In the genomic region with DNA sequence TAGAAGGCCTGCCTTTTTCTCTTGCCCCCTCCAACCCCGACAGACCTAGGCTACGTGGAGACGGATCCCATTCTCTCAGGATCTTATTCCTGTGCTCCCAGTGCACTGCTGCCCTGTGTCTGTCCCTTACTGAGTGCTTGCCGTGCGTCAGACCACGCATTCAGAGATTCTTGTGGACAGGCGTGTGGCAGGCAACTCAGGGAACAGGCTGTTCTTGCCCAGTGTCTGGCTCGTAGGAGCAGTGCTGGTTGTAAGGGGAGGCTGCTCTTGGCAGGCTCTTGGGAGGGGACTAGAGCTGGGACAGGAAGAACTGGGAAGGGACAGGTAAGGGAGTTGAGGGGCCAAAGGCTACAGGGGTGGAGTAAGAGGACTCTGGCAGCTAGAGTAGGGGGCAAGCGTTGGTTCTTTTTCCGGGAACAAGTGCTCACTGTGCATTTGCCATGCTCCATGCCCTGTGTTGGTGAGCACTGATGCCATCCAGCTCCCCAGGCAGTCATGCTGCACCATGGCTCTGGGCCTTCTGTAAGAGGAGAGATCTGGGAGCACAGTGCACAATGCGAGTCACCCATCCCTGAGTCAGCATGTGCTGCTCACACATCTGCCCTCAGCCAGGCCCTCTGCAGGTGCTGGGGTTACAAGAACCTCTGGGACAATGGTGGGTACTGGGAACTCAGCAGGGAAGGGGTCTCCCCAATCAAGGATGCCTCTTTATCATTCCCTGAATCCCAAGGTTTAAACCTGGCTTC, we compare ENCODE assay signal across 11 cellular contexts.
DNase-seq lines count a peak whose midpoint lies in the region; ATAC-seq and TF ChIP-seq lines count a peak whose summit lies in the region.
"Had no signal": no experiment of that assay in that cellular context is flagged by ENCODE, and none has a peak within 500 bp of the region (broad histone marks: within the 10 kb centered on the region; RNA-seq: fewer than 3 reads in every experiment).

No MANE protein-coding gene starts in this region.

- 94% methylated on average over 10 of the region's 11 CpGs; no CpG with 5 or more reads in 1 of the 2 experiments for WGBS in IMR-90 (ENCODE audit: extremely low coverage in 2 of 2, insufficient read length in 1 of 2), 2 experiments

- TF ChIP-seq POLR2A in IMR-90 (IDR thresholded peaks at IDR 0.05; ENCODE audit: low read depth, low read length), result no peak

- H3K14ac ChIP-seq in IMR-90 (replicated peaks; ENCODE audit: low read depth, low read length), result no peak overlapping the region

- H3K9ac ChIP-seq in IMR-90 (ENCODE audit: low read depth, low read length), result no peak overlapping the region

- H3K4me2 ChIP-seq in IMR-90 (ENCODE audit: low read depth, low read length), result no peak overlapping the region
- H3K4me2 ChIP-seq in osteoblast (ENCODE audit: insufficient read depth, low read length), result no peak overlapping the region

- H3K27me3 ChIP-seq in IMR-90 (ENCODE audit: control insufficient read depth, insufficient read depth, low read length) (no peaks in the 10 kb centered on the region), osteoblast (ENCODE audit: insufficient read depth, low read length) (no peaks in the 10 kb centered on the region)

- H4K8ac ChIP-seq in IMR-90 (ENCODE audit: low read depth in 2 of 2, low read length in 2 of 2), result no peak overlapping the region

- no peak overlapping the region for H3K27ac ChIP-seq in IMR-90 (ENCODE audit: insufficient read depth, low read length)
- no peak overlapping the region for H3K27ac ChIP-seq in epithelial cell of prostate
- H3K27ac ChIP-seq in osteoblast (ENCODE audit: low read depth, low read length), result no peak overlapping the region
- H3K27ac ChIP-seq: 22Rv1, prostate gland had no signal

- intact Hi-C loops in IMR-90 (cut with micrococcal nuclease), result no loop called here

- CTCF ChIA-PET in IMR-90 (lab: Yijun Ruan, JAX), result no interaction called here

- POLR2A ChIA-PET in IMR-90 (lab: Charles Lee; ENCODE audit: unreplicated experiment), result no interaction called here
- POLR2A ChIA-PET in naive thymus-derived CD8-positive, alpha-beta T cell (lab: Charles Lee), result no interaction called here

- no peak overlapping the region for H3K4ac ChIP-seq in IMR-90 (ENCODE audit: low read depth, low read length)

- peaks cover 30 to 55% (median 39%) of the 10 kb centered on the region in 4 donors for H3K4me1 Mint-ChIP-seq in naive thymus-derived CD8-positive, alpha-beta T cell

- H4K91ac ChIP-seq in IMR-90 (ENCODE audit: insufficient read depth, low read depth, low read length), result no peak overlapping the region

- H3K79me2 ChIP-seq in osteoblast (ENCODE audit: insufficient read depth, low read length), result peaks cover 8% of the 10 kb centered on the region

- no peak overlapping the region for H3K4me3 Mint-ChIP-seq in naive thymus-derived CD8-positive, alpha-beta T cell
- H3K4me3 Mint-ChIP-seq: mesothelial cell of epicardium had no signal

- in situ Hi-C loops in IMR-90 (cut with MboI; ENCODE audit: low sequenced_read_pairs), result no loop called here

- no peak overlapping the region for H2AK5ac ChIP-seq in IMR-90 (ENCODE audit: low read depth, low read length)

- H4K5ac ChIP-seq in IMR-90 (ENCODE audit: low read depth, low read length), result no peak overlapping the region

- H2BK15ac ChIP-seq in IMR-90 (ENCODE audit: low read depth, low read length), result no peak overlapping the region

- peaks cover 0 to 59% (median 1%) of the 10 kb centered on the region in 3 donors for H3K36me3 Mint-ChIP-seq in naive thymus-derived CD8-positive, alpha-beta T cell

- no peak overlapping the region for H2BK5ac ChIP-seq in IMR-90 (ENCODE audit: low read depth, low read length, poor library complexity, severe bottlenecking)

- BruUV-seq in IMR-90 (replicated peaks; lab: Mats Ljungman, UMichigan), result no TSS peak

- peaks cover 4% of the 10 kb centered on the region for H3K36me3 ChIP-seq in IMR-90 (ENCODE audit: control insufficient read depth, insufficient read depth, low read length)
- H3K36me3 ChIP-seq in osteoblast (ENCODE audit: insufficient read depth, low read length), result no peaks in the 10 kb centered on the region
- H3K36me3 ChIP-seq: prostate gland had no signal

- TF ChIP-seq RAD21 in IMR-90 (IDR thresholded peaks at IDR 0.05; ENCODE audit: low read length), result no peak

- H2BK20ac ChIP-seq in IMR-90 (ENCODE audit: low read depth, low read length), result no peak overlapping the region

- peaks cover 12% of the 10 kb centered on the region; the same call in 1 of the 2 replicates for H3K9me1 ChIP-seq in IMR-90 (ENCODE audit: insufficient read depth, low read length)

- H2BK120ac ChIP-seq in IMR-90 (ENCODE audit: low read depth, low read length), result no peak overlapping the region

- peak overlapping the region in 2 of 10 donors; percentile 53 to 58 for H3K27ac Mint-ChIP-seq in naive thymus-derived CD8-positive, alpha-beta T cell
- H3K27ac Mint-ChIP-seq: mesothelial cell of epicardium had no signal

- no peaks in the 10 kb centered on the region for H3K9me3 Mint-ChIP-seq in naive thymus-derived CD8-positive, alpha-beta T cell

- H3K27me3 Mint-ChIP-seq in naive thymus-derived CD8-positive, alpha-beta T cell, result no peaks in the 10 kb centered on the region

- DNase-seq in NK-92 treated with Interleukin-12 subunit alpha and Interleukin-12 subunit beta, amount 100 ng/mL, for 24 hours (lab: John Stamatoyannopoulos, UW), result peak; percentile 17
- DNase-seq in NK-92 (lab: John Stamatoyannopoulos, UW; ENCODE audit: unreplicated experiment) (no peak), IMR-90 (peak; percentile 73), epithelial cell of prostate (ENCODE audit: low read depth, low spot score) (peak; percentile 16), osteoblast (ENCODE audit: insufficient read length, low spot score, missing footprints) (peak; percentile 80), hypothalamus (lab: John Stamatoyannopoulos, UW) (no peak), iPS-NIHi7 (ENCODE audit: extremely low spot score) (no peak)
- no peak for DNase-seq in naive thymus-derived CD8-positive, alpha-beta T cell

- H3K4me1 ChIP-seq in IMR-90 (ENCODE audit: control insufficient read depth, insufficient read depth, low read length) (no peaks in the 10 kb centered on the region; the same call in 1 of the 2 replicates), osteoblast (ENCODE audit: insufficient read depth, low read length) (peaks cover 8% of the 10 kb centered on the region)
- H3K4me1 ChIP-seq: prostate gland had no signal

- peak overlapping the region; percentile 45 for H2AK9ac ChIP-seq in IMR-90 (replicated peaks; ENCODE audit: low read depth, low read length, poor library complexity)

- H3K56ac ChIP-seq in IMR-90 (ENCODE audit: extremely low read depth, insufficient read depth, low read length), result no peak overlapping the region

- no peak overlapping the region for H3K23ac ChIP-seq in IMR-90 (ENCODE audit: low read depth, low read length)

- H4K20me1 ChIP-seq in IMR-90 (ENCODE audit: insufficient read depth, low read length) (peaks cover 29% of the 10 kb centered on the region), osteoblast (ENCODE audit: insufficient read depth, low read length) (peaks cover 16% of the 10 kb centered on the region)

- no peak overlapping the region for H3K18ac ChIP-seq in IMR-90 (ENCODE audit: low read depth, low read length)

- H2AFZ ChIP-seq in IMR-90 (replicated peaks; ENCODE audit: low read length, poor library complexity) (peak overlapping the region; percentile 2), osteoblast (ENCODE audit: low read length) (no peak overlapping the region)

- H3K9me3 ChIP-seq in IMR-90 (ENCODE audit: control insufficient read depth, insufficient read depth, low read length), result no peaks in the 10 kb centered on the region
- no peaks in the 10 kb centered on the region for H3K9me3 ChIP-seq in osteoblast (ENCODE audit: low read depth, low read length)
- H3K9me3 ChIP-seq: prostate gland had no signal

- no peak overlapping the region for H3K4me3 ChIP-seq in IMR-90 (ENCODE audit: insufficient read depth, low read depth, low read length)
- H3K4me3 ChIP-seq in osteoblast (ENCODE audit: insufficient read depth, low read length), result no peak overlapping the region
- H3K4me3 ChIP-seq: prostate gland had no signal

- H3K79me1 ChIP-seq in IMR-90 (ENCODE audit: low read depth in 1 of 2, low read length in 2 of 2), result peaks cover 14 to 46% of the 10 kb centered on the region in 2 experiments

- dilution Hi-C loops in IMR-90 (cut with HindIII; ENCODE audit: low sequenced_read_pairs, unreplicated experiment), result no loop called here

- TF ChIP-seq CTCF in IMR-90 (conservative IDR thresholded peaks at IDR 0.05; ENCODE audit: low read depth, low read length) (no peak), osteoblast (IDR thresholded peaks at IDR 0.05; ENCODE audit: extremely low read depth, low read depth, low read length) (no peak)

- ATAC-seq in IMR-90 (ENCODE audit: low read depth), result peak; percentile 83
- ATAC-seq in naive thymus-derived CD8-positive, alpha-beta T cell, result no peak

TF ChIP-seq in IMR-90, 13 proteins besides CTCF, POLR2A, EP300 and RAD21:
- TF ChIP-seq CHD1 (IDR thresholded peaks at IDR 0.05; ENCODE audit: low read depth, low read length), result no peak
- peak; percentile 63 for TF ChIP-seq MAFK (IDR thresholded peaks at IDR 0.05; ENCODE audit: low read depth, low read length)
- TF ChIP-seq RFX5 (IDR thresholded peaks at IDR 0.05; ENCODE audit: low read depth, low read length), result no peak
- TF ChIP-seq MAZ (IDR thresholded peaks at IDR 0.05; ENCODE audit: borderline replicate concordance, low read depth, low read length), result no peak
- TF ChIP-seq BHLHE40 (IDR thresholded peaks at IDR 0.05; ENCODE audit: low read depth, low read length), result peak; percentile 59; the same call in 1 of the 2 replicates

Comparison
In these comparisons a context has a peak if more than half of its experiments do, and no peak if none do; other contexts are left out.
1. DNase-seq: peak in NK-92 treated with Interleukin-12 subunit alpha and Interleukin-12 subunit beta, amount 100 ng/mL, for 24 hours (single experiment), IMR-90 (single experiment), epithelial cell of prostate (single experiment) and osteoblast (single experiment); none in NK-92 (single experiment), naive thymus-derived CD8-positive, alpha-beta T cell (0 of 10), hypothalamus (0 of 51) and iPS-NIHi7 (single experiment).